1 cellular context compared by ENCODE assay signal in the genomic region with DNA sequence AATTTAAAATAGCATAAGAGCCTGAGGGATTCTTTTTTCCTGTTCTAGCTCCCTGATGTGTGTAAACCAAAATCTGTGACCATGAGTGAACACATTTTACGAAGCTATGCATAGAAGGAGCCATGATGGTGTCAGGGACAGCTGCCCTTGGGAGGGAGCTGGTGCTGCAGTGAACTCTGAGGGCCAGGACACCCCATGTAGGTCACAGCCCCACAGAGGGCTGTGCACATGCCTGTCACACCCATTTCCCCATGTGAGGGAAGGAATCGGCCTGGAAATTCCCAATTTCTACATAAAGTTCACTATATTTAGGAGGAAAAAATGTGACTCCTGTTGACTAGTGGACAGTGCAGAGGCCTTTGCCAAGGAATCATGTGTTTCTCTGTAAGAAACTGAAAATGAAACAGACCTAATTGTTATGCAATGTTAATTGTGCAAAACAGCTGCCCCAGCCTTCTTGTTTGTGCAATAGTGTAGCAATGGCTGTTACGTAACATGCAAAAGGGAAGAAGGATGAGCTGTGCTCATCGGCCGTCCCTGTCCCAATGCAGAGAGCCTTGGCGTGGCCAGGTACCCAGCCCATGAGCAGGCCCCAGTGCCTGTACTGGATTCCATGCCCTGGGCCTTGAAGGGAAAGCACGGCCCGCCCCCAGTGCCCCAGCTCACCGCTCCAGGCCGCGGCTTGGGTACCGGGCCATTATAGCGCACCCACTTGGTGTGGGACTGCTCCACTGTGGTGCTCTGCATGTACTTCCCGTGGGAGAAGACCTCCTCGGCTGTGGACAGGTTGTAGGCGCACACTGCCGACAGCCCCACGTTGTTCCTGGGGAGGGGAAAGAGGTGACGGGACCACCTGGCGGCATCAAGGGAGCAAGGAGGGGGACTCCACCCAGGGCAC.
A peak's percentile ranks its signal among the peaks of the same experiment; 100 is the strongest.
TF ChIP-seq lines count a peak whose summit lies in the region.

No MANE protein-coding gene starts in this region.

TF ChIP-seq in HepG2, 621 proteins besides CTCF, POLR2A, EP300 and RAD21 (continued from another document):
- TF ChIP-seq KMT2A (CRISPR knock-in tag; IDR thresholded peaks at IDR 0.05) (no peak), SOX13 (IDR thresholded peaks at IDR 0.05) (no peak), SOX13 (CRISPR knock-in tag; conservative IDR thresholded peaks at IDR 0.05 in 1 of 2, IDR thresholded peaks at IDR 0.05 in 1 of 2) (peak in 1 of 2 experiments; percentile 75; a peak in 2 of 4 replicates), ZNF263 (CRISPR knock-in tag; IDR thresholded peaks at IDR 0.05) (peak; percentile 73), TEF (CRISPR knock-in tag; IDR thresholded peaks at IDR 0.05) (peak; percentile 97), ZNF496 (CRISPR knock-in tag; IDR thresholded peaks at IDR 0.05; ENCODE audit: insufficient replicate concordance) (no peak), NCOR1 (IDR thresholded peaks at IDR 0.05; ENCODE audit: borderline replicate concordance, low read length) (0 out of 2 replicates have a peak, but pooled peaks have one; percentile 48), ZNF335 (CRISPR knock-in tag; IDR thresholded peaks at IDR 0.05) (no peak), MYPOP (CRISPR knock-in tag; IDR thresholded peaks at IDR 0.05) (peak; percentile 33; the same call in 1 of the 2 replicates), ZNF207 (IDR thresholded peaks at IDR 0.05; ENCODE audit: borderline replicate concordance) (no peak), CHD2 (IDR thresholded peaks at IDR 0.05; ENCODE audit: low read depth, low read length) (no peak), HNF4A (CRISPR knock-in tag; IDR thresholded peaks at IDR 0.05) (peak; percentile 47; the same call in 1 of the 2 replicates), SOX5 (CRISPR knock-in tag; IDR thresholded peaks at IDR 0.05; ENCODE audit: borderline replicate concordance) (peak; percentile 61; the same call in 1 of the 2 replicates), POGK (CRISPR knock-in tag; conservative IDR thresholded peaks at IDR 0.05) (0 out of 2 replicates have a peak, but pooled peaks have one; percentile 41), ZNF468 (CRISPR knock-in tag; IDR thresholded peaks at IDR 0.05) (no peak), LCORL (IDR thresholded peaks at IDR 0.05) (no peak), LCORL (CRISPR knock-in tag; IDR thresholded peaks at IDR 0.05) (no peak)
- TF ChIP-seq, protein P1, sequence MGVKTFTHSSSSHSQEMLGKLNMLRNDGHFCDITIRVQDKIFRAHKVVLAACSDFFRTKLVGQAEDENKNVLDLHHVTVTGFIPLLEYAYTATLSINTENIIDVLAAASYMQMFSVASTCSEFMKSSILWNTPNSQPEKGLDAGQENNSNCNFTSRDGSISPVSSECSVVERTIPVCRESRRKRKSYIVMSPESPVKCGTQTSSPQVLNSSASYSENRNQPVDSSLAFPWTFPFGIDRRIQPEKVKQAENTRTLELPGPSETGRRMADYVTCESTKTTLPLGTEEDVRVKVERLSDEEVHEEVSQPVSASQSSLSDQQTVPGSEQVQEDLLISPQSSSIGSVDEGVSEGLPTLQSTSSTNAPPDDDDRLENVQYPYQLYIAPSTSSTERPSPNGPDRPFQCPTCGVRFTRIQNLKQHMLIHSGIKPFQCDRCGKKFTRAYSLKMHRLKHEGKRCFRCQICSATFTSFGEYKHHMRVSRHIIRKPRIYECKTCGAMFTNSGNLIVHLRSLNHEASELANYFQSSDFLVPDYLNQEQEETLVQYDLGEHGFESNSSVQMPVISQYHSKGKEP (CRISPR knock-in tag; IDR thresholded peaks at IDR 0.05): no peak
- TF ChIP-seq, protein P2, sequence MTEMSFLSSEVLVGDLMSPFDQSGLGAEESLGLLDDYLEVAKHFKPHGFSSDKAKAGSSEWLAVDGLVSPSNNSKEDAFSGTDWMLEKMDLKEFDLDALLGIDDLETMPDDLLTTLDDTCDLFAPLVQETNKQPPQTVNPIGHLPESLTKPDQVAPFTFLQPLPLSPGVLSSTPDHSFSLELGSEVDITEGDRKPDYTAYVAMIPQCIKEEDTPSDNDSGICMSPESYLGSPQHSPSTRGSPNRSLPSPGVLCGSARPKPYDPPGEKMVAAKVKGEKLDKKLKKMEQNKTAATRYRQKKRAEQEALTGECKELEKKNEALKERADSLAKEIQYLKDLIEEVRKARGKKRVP (CRISPR knock-in tag; IDR thresholded peaks at IDR 0.05): peak in 1 of 2 experiments; percentile 90; a peak in 2 of 4 replicates
